7 cellular contexts compared by ENCODE assay signal in genomic region chr11:124865902-124866851, GRCh38. TPM values are rescaled to one million over a fixed set of nuclear protein-coding genes. Genes with fewer than 3 reads are reported as not detected.
DNase-seq lines count a peak whose midpoint lies in the region; ATAC-seq and TF ChIP-seq lines count a peak whose summit lies in the region.

No MANE protein-coding gene starts in this region.

- H3K36me3 Mint-ChIP-seq in neural crest cell (ENCODE audit: low read depth) = no peaks in the 10 kb centered on the region

- no peaks in the 10 kb centered on the region for H3K36me3 ChIP-seq in MG63

- no peaks in the 10 kb centered on the region for H3K9me3 ChIP-seq in MG63

- peaks cover 11% of the 10 kb centered on the region for H3K4me1 Mint-ChIP-seq in neural crest cell

- DNase-seq in MG63 (peak; percentile 49), fibroblast of gingiva (ENCODE audit: low read depth) (peak; percentile 15), neural crest cell (ENCODE audit: low read depth, low spot score) (peak; percentile 58)
- DNase-seq in activated T-cell treated with anti-CD3 and anti-CD28 coated beads, Interleukin-2, amount 50 U/mL, for 1 hour = peak; percentile 68

- H3K27me3 ChIP-seq in MG63 = peaks cover 66% of the 10 kb centered on the region

- no peak overlapping the region for H3K27ac Mint-ChIP-seq in neural crest cell (ENCODE audit: unreplicated experiment)

- peak overlapping the region; percentile 11; the same call in 1 of the 2 replicates for H3K4me3 ChIP-seq in MG63

- ATAC-seq in GM18861 (IDR thresholded peaks at IDR 0.05; ENCODE audit: unreplicated experiment) = peak; percentile 45
- ATAC-seq in GM21717 (IDR thresholded peaks at IDR 0.05; ENCODE audit: unreplicated experiment) = no peak
- no peak for ATAC-seq in GM18858 (IDR thresholded peaks at IDR 0.05; ENCODE audit: unreplicated experiment)

- H3K9me3 Mint-ChIP-seq in neural crest cell = no peaks in the 10 kb centered on the region

- TF ChIP-seq CTCF in neural crest cell (conservative IDR thresholded peaks at IDR 0.05) = peak; percentile 81

- H3K27me3 Mint-ChIP-seq in neural crest cell (ENCODE audit: low read depth) = peaks cover 100% of the 10 kb centered on the region

- H3K4me3 Mint-ChIP-seq in neural crest cell = no peak overlapping the region

RNA-seq across cellular contexts. Expression of gene ROBO3, which starts 0.9 kb away (rescaled TPM):
- 19.3 and 21.5 TPM in 2 replicates for total RNA-seq in MG63 (2014; rRNA removed; shearing (Covaris generic); ENCODE audit: low replicate concordance)
- total RNA-seq in neural crest cell = 17.8 and 19.7 TPM in 2 replicates

RNA-seq across cellular contexts. Expression of gene ROBO4, which starts 31.5 kb away (rescaled TPM):
- 7.4 and 13.7 TPM in 2 replicates for total RNA-seq in MG63 (2014; rRNA removed; shearing (Covaris generic); ENCODE audit: low replicate concordance)
- 0.05 and 0.07 TPM in 2 replicates for total RNA-seq in neural crest cell

RNA-seq across cellular contexts. Expression of gene HEPN1, which starts 52.9 kb away (rescaled TPM):
- not detected in 2 replicates for total RNA-seq in MG63 (2014; rRNA removed; shearing (Covaris generic); ENCODE audit: low replicate concordance)
- not detected in 2 replicates for total RNA-seq in neural crest cell

Comparison
In these comparisons a context has a peak if more than half of its experiments do, and no peak if none do; other contexts are left out.
1. DNase-seq: peak in every context shown above with its lines; median percentile 68 in activated T-cell treated with anti-CD3 and anti-CD28 coated beads, Interleukin-2, amount 50 U/mL, for 1 hour; 58 in neural crest cell; 49 in MG63; 15 in fibroblast of gingiva.